ENCODE assay signal across 8 cellular contexts in genomic region chr5:53481887-53482716, GRCh38. TPM values are rescaled to one million over a fixed set of nuclear protein-coding genes. Genes with fewer than 3 reads are reported as not detected.
DNase-seq lines count a peak whose midpoint lies in the region; ATAC-seq and TF ChIP-seq lines count a peak whose summit lies in the region.

No MANE protein-coding gene starts in this region.

- peak overlapping the region; percentile 82 for H3K4me3 Mint-ChIP-seq in chondrocyte (ENCODE audit: unreplicated experiment)

- H3K27me3 Mint-ChIP-seq in chondrocyte (ENCODE audit: low read depth) = no peaks in the 10 kb centered on the region

- no peak for TF ChIP-seq EP300 in Ishikawa (IDR thresholded peaks at IDR 0.05; ENCODE audit: borderline replicate concordance)

- no peaks in the 10 kb centered on the region for H3K9me3 Mint-ChIP-seq in chondrocyte (ENCODE audit: low read depth)

- ATAC-seq in GM21723 (IDR thresholded peaks at IDR 0.05; ENCODE audit: unreplicated experiment) = peak; percentile 65

- peak overlapping the region; percentile 75 for H3K27ac Mint-ChIP-seq in chondrocyte (ENCODE audit: unreplicated experiment)

- TF ChIP-seq CTCF in chondrocyte (IDR thresholded peaks at IDR 0.05) = peak; percentile 48

- H3K36me3 Mint-ChIP-seq in chondrocyte (ENCODE audit: low read depth) = no peaks in the 10 kb centered on the region

- peak; percentile 70 for DNase-seq in UCSD-AML1 (lab: John Stamatoyannopoulos, UW; ENCODE audit: unreplicated experiment)
- no peak for DNase-seq in chondrocyte (ENCODE audit: low spot score)
- peak; percentile 74 for DNase-seq in left kidney (ENCODE audit: low read depth, low spot score)
- DNase-seq in stimulated activated CD4-positive, alpha-beta T cell treated with anti-CD3 and anti-CD28 coated beads, Interleukin-4, amount 100 ng/mL, for 1 hour = peak; percentile 57
- DNase-seq in COR-L47 (lab: John Stamatoyannopoulos, UW) = no peak

- TF ChIP-seq RAD21 in Ishikawa (IDR thresholded peaks at IDR 0.05; ENCODE audit: low read depth) = no peak

- H3K4me3 ChIP-seq in GM08714 (ENCODE audit: low read length) = peak overlapping the region; percentile 62

- H3K4me1 Mint-ChIP-seq in chondrocyte (ENCODE audit: low read depth) = peaks cover 36% of the 10 kb centered on the region

TF ChIP-seq in Ishikawa, 13 proteins besides CTCF, POLR2A, EP300 and RAD21:
- TF ChIP-seq YY1 (IDR thresholded peaks at IDR 0.05; ENCODE audit: low read depth) = no peak
- TF ChIP-seq TAF1 (IDR thresholded peaks at IDR 0.05; ENCODE audit: low read depth) = no peak
- no peak for TF ChIP-seq USF1 (IDR thresholded peaks at IDR 0.05)
- no peak for TF ChIP-seq TCF12 (IDR thresholded peaks at IDR 0.05; ENCODE audit: low read depth)
- peak; percentile 45; the same call in 1 of the 2 replicates for TF ChIP-seq MAX (IDR thresholded peaks at IDR 0.05)
- no peak for TF ChIP-seq CREB1 (IDR thresholded peaks at IDR 0.05; ENCODE audit: low read depth)
- no peak for TF ChIP-seq TEAD4 (IDR thresholded peaks at IDR 0.05)
- peak; percentile 61; the same call in 1 of the 2 replicates for TF ChIP-seq CEBPB (IDR thresholded peaks at IDR 0.05)
- no peak for TF ChIP-seq REST (IDR thresholded peaks at IDR 0.05; ENCODE audit: low read depth)
- no peak for TF ChIP-seq ZBTB7A (IDR thresholded peaks at IDR 0.05; ENCODE audit: low read depth)

RNA-seq across cellular contexts. Expression of gene FST, which starts 1.7 kb away (rescaled TPM):
- 4.8 to 5.6 TPM (median 4.9 TPM) in 3 replicates for total RNA-seq in chondrocyte

Comparison
In these comparisons a context has a peak if more than half of its experiments do, and no peak if none do; other contexts are left out.
1. DNase-seq: peak in UCSD-AML1 (single experiment), left kidney (single experiment) and stimulated activated CD4-positive, alpha-beta T cell treated with anti-CD3 and anti-CD28 coated beads, Interleukin-4, amount 100 ng/mL, for 1 hour (single experiment); none in chondrocyte (single experiment) and COR-L47 (single experiment).